ENCODE assay signal across 1 cellular context in the genomic region with DNA sequence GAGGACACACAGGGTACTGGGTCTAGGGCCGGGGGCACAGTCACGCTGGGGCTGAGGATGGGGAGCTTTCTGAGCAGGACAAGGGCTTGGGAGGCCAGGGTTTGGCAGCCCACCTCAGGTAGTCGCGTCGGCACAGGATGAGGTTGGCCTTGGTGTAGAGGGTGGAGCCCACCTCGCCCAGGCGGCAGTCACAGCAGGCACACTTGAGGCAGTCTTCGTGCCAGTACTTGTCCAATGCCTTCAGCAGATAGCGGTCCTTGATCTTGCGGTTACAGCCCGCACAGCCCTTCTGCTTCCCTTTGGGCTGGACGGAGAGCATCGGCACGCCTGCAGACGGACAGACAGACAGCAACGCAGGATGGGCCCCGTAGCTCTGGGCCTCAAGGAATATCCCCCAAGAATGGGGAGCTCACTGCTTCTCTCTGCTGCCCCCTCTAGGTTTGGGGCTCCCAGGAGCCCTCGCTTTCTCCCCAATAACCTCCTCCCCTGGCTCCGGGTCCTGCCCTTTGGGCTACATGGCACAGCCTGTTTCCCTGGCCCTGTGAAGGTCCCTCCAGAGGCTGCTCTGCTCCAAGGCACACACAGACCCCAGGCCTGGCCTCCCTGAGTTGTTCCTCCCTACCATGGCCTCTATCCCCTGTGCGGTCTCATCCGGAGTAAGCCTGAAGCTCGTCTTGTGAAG.
TF ChIP-seq lines count a peak whose summit lies in the region.

No MANE protein-coding gene starts in this region.

TF ChIP-seq in H1, 55 proteins besides CTCF, POLR2A, EP300 and RAD21:
- no peak for TF ChIP-seq TAF1 (IDR thresholded peaks at IDR 0.05; ENCODE audit: low read depth, low read length)
- TF ChIP-seq NRF1 (IDR thresholded peaks at IDR 0.05; ENCODE audit: low read depth, low read length), result no peak
- TF ChIP-seq SP4 (IDR thresholded peaks at IDR 0.05; ENCODE audit: low read length), result no peak
- TF ChIP-seq ATF3 (IDR thresholded peaks at IDR 0.05; ENCODE audit: insufficient read depth, low read depth, low read length), result no peak
- no peak for TF ChIP-seq CHD1 (IDR thresholded peaks at IDR 0.05; ENCODE audit: low read depth, low read length)
- no peak for TF ChIP-seq SRF (IDR thresholded peaks at IDR 0.05; ENCODE audit: low read depth, low read length)
- no peak for TF ChIP-seq TAF7 (optimal IDR thresholded peaks at IDR 0.05; ENCODE audit: borderline replicate concordance, low read depth, low read length)
- no peak for TF ChIP-seq YY1 (IDR thresholded peaks at IDR 0.05; ENCODE audit: low read depth, low read length)
- no peak for TF ChIP-seq GABPA (IDR thresholded peaks at IDR 0.05; ENCODE audit: borderline replicate concordance, insufficient read depth, low read length)
- TF ChIP-seq RBBP5 (IDR thresholded peaks at IDR 0.05; ENCODE audit: borderline replicate concordance, low read depth, low read length), result no peak
- TF ChIP-seq POU5F1 (IDR thresholded peaks at IDR 0.05; ENCODE audit: low read depth, low read length), result no peak
- TF ChIP-seq SIRT6 (IDR thresholded peaks at IDR 0.05; ENCODE audit: low read length), result no peak
